13 cellular contexts compared by ENCODE assay signal in the genomic region with DNA sequence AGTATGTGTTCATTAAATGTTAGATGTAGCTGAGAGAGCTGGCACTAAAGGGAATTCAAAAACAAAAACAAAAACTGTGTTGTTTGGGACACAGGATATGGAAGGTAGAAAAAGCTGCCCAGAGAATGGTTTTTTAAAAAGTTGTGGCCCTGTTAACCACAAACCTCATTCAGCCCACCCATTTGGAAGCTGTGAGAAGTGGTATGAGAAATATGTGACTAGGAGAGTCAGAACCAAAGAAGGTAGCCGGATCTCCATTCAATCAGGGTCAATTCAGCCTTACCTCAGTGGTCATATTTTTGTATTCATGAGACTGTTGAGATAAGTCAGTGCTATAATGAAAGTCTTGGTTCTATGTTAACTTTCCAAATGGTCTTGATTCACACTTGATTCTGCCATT. TPM values are rescaled to one million over a fixed set of nuclear protein-coding genes. Genes with fewer than 3 reads are reported as not detected.
DNase-seq lines count a peak whose midpoint lies in the region; ATAC-seq, FAIRE-seq and TF ChIP-seq lines count a peak whose summit lies in the region.
"Had no signal": no experiment of that assay in that cellular context is flagged by ENCODE, and none has a peak within 500 bp of the region (broad histone marks: within the 10 kb centered on the region; RNA-seq: fewer than 3 reads in every experiment).

No MANE protein-coding gene starts in this region.

- CTCF ChIA-PET in activated CD4-positive, alpha-beta memory T cell treated with anti-CD3 and anti-CD28 coated beads for 36 hours (lab: Charles Lee), result interaction anchor here (0.9 to 1.4 kb wide), 6 partner anchors 9 to 59 kb away, joined by 3 to 6 read pairs (median 4); no protein-coding TSS in a partner anchor
- CTCF ChIA-PET in naive thymus-derived CD4-positive, alpha-beta T cell (lab: Charles Lee), result interaction anchor here (0.9 to 1.1 kb wide), 2 partner anchors 13 to 16 kb away, joined by 3 to 5 read pairs; no protein-coding TSS in a partner anchor

- peaks cover 18% of the 10 kb centered on the region for H3K36me3 Mint-ChIP-seq in activated CD4-positive, alpha-beta memory T cell treated with anti-CD3 and anti-CD28 coated beads for 36 hours
- peaks cover 6 to 32% (median 17%) of the 10 kb centered on the region in 5 donors for H3K36me3 Mint-ChIP-seq in naive thymus-derived CD4-positive, alpha-beta T cell

- no peaks in the 10 kb centered on the region for H3K79me2 ChIP-seq in DND-41 (ENCODE audit: insufficient read depth, low read length)

- H2AFZ ChIP-seq in DND-41 (ENCODE audit: low read depth, low read length), result no peak overlapping the region

- H3K4me3 ChIP-seq in DND-41 (ENCODE audit: low read depth in 1 of 2, low read length in 2 of 2), result no peak overlapping the region
- H3K4me3 ChIP-seq in naive thymus-derived CD4-positive, alpha-beta T cell (ENCODE audit: low read length), result peak overlapping the region; percentile 18
- no peak overlapping the region for H3K4me3 ChIP-seq in prostate gland
- H3K4me3 ChIP-seq: body of pancreas, lung had no signal

- TF ChIP-seq CTCF in DND-41 (IDR thresholded peaks at IDR 0.05; ENCODE audit: borderline replicate concordance, extremely low read depth, low read length, poor library complexity, severe bottlenecking), result no peak
- no peak for TF ChIP-seq CTCF in prostate gland (IDR thresholded peaks at IDR 0.05)

- FAIRE-seq in HTR-8/SVneo (lab: Jason Lieb, UNC), result no peak

- H3K36me3 ChIP-seq in DND-41 (ENCODE audit: insufficient read depth, low read length) (no peaks in the 10 kb centered on the region; the same call in 1 of the 2 replicates), prostate gland (no peaks in the 10 kb centered on the region)
- H3K36me3 ChIP-seq in naive thymus-derived CD4-positive, alpha-beta T cell (ENCODE audit: control insufficient read depth in 2 of 3, insufficient read depth in 3 of 3, low read length in 3 of 3), result no peaks in the 10 kb centered on the region

- peaks cover 64% of the 10 kb centered on the region for H3K4me1 ChIP-seq in DND-41 (ENCODE audit: insufficient read depth, low read length)
- H3K4me1 ChIP-seq in naive thymus-derived CD4-positive, alpha-beta T cell (ENCODE audit: control insufficient read depth in 2 of 2, insufficient read depth in 2 of 2, low read length in 2 of 2), result peaks cover 58 to 67% of the 10 kb centered on the region in 2 donors
- peaks cover 5% of the 10 kb centered on the region for H3K4me1 ChIP-seq in prostate gland (replicated peaks)

- no peak for TF ChIP-seq POLR2A in prostate gland (IDR thresholded peaks at IDR 0.05)

- ATAC-seq in DND-41 (ENCODE audit: insufficient read depth, low read depth) (no peak), HG02610 (IDR thresholded peaks at IDR 0.05; ENCODE audit: unreplicated experiment) (peak; percentile 67), GM21825 (IDR thresholded peaks at IDR 0.05; ENCODE audit: unreplicated experiment) (no peak)
- no peak for ATAC-seq in naive thymus-derived CD4-positive, alpha-beta T cell
- ATAC-seq: body of pancreas had no signal

- intact Hi-C loops in activated CD4-positive, alpha-beta memory T cell treated with anti-CD3 and anti-CD28 coated beads for 36 hours (cut with micrococcal nuclease), result loop anchor here (1.0 to 5.0 kb wide), 6 partner anchors 13 to 1237 kb away; partner anchors contain the start of genes COP1, MRPS14 and ZBTB37
- intact Hi-C loops in naive thymus-derived CD4-positive, alpha-beta T cell (cut with micrococcal nuclease), result loop anchor here (1.0 to 10.0 kb wide), 7 partner anchors 13 to 225 kb away; partner anchors contain the start of genes CACYBP (in 1 of the 2) and KIAA0040 (in 1 of the 2)
- intact Hi-C loops in prostate gland (cut with DNase I), result no loop called here

- DNase-seq in DND-41 (no peak), HTR-8/SVneo (ENCODE audit: insufficient read length, low spot score) (no peak), AML-193 (lab: John Stamatoyannopoulos, UW) (no peak), prostate gland (ENCODE audit: low spot score) (no peak)
- DNase-seq in activated CD4-positive, alpha-beta memory T cell treated with anti-CD3 and anti-CD28 coated beads for 36 hours, result peak; percentile 48
- DNase-seq in naive thymus-derived CD4-positive, alpha-beta T cell, result no peak
- DNase-seq: body of pancreas, C1 segment of cervical spinal cord, NCI-H1694 treated with DMSO at 0.1 percent for 48 hours, retina had no signal

- no peaks in the 10 kb centered on the region for H4K20me1 ChIP-seq in DND-41 (ENCODE audit: insufficient read depth, low read length)

- 97% methylated on average over 1 of the region's 1 CpG for WGBS in prostate gland

- H3K27me3 Mint-ChIP-seq in activated CD4-positive, alpha-beta memory T cell treated with anti-CD3 and anti-CD28 coated beads for 36 hours, result no peaks in the 10 kb centered on the region
- no peaks in the 10 kb centered on the region for H3K27me3 Mint-ChIP-seq in naive thymus-derived CD4-positive, alpha-beta T cell

- H3K9me3 ChIP-seq in DND-41 (ENCODE audit: insufficient read depth, low read length, severe bottlenecking), result no peaks in the 10 kb centered on the region
- H3K9me3 ChIP-seq in naive thymus-derived CD4-positive, alpha-beta T cell (ENCODE audit: control insufficient read depth in 2 of 3, low read length in 3 of 3), result no peaks in the 10 kb centered on the region
- no peaks in the 10 kb centered on the region for H3K9me3 ChIP-seq in prostate gland
- H3K9me3 ChIP-seq: body of pancreas had no signal

- H3K27me3 ChIP-seq in DND-41 (ENCODE audit: insufficient read depth, low read length, poor library complexity) (no peaks in the 10 kb centered on the region), prostate gland (replicated peaks; ENCODE audit: insufficient read depth) (no peaks in the 10 kb centered on the region)
- no peaks in the 10 kb centered on the region for H3K27me3 ChIP-seq in naive thymus-derived CD4-positive, alpha-beta T cell (ENCODE audit: control insufficient read depth in 2 of 2, insufficient read depth in 2 of 2, low read length in 2 of 2)
- H3K27me3 ChIP-seq: body of pancreas had no signal

- peak overlapping the region; percentile 54; the same call in 1 of the 2 replicates for H3K4me2 ChIP-seq in DND-41 (ENCODE audit: insufficient read depth, low read length)

- H3K4me1 Mint-ChIP-seq in activated CD4-positive, alpha-beta memory T cell treated with anti-CD3 and anti-CD28 coated beads for 36 hours (ENCODE audit: low read depth), result peaks cover 65% of the 10 kb centered on the region
- H3K4me1 Mint-ChIP-seq in naive thymus-derived CD4-positive, alpha-beta T cell, result peaks cover 39 to 85% (median 70%) of the 10 kb centered on the region in 7 donors

- H3K9ac ChIP-seq in DND-41 (ENCODE audit: low read depth, low read length), result no peak overlapping the region

- H3K9me3 Mint-ChIP-seq in activated CD4-positive, alpha-beta memory T cell treated with anti-CD3 and anti-CD28 coated beads for 36 hours, result no peaks in the 10 kb centered on the region
- peaks cover 0 to 2% (median 0%) of the 10 kb centered on the region in 11 donors for H3K9me3 Mint-ChIP-seq in naive thymus-derived CD4-positive, alpha-beta T cell

- POLR2A ChIA-PET in activated CD4-positive, alpha-beta memory T cell treated with anti-CD3 and anti-CD28 coated beads for 36 hours (lab: Charles Lee), result interaction anchor here (1.4 kb wide), 1 partner anchor 13 kb away, joined by 5 read pairs; no protein-coding TSS in a partner anchor
- POLR2A ChIA-PET in naive thymus-derived CD4-positive, alpha-beta T cell (lab: Charles Lee), result interaction anchor here (0.6 to 10.7 kb wide), 7 partner anchors 11 to 171 kb away, joined by 3 to 227 read pairs (median 5); partner anchors contain the start of genes CACYBP and MRPS14

- H3K27ac ChIP-seq in DND-41 (ENCODE audit: low read length) (peak overlapping the region; percentile 89), prostate gland (no peak overlapping the region)
- no peak overlapping the region for H3K27ac ChIP-seq in naive thymus-derived CD4-positive, alpha-beta T cell (ENCODE audit: low read depth, low read length)
- H3K27ac ChIP-seq: body of pancreas had no signal

- H3K4me3 Mint-ChIP-seq in activated CD4-positive, alpha-beta memory T cell treated with anti-CD3 and anti-CD28 coated beads for 36 hours, result no peak overlapping the region
- H3K4me3 Mint-ChIP-seq in naive thymus-derived CD4-positive, alpha-beta T cell, result peak overlapping the region in 8 of 10 donors; percentile 31 to 86 (median 72)

- peak overlapping the region; percentile 13 for H3K27ac Mint-ChIP-seq in activated CD4-positive, alpha-beta memory T cell treated with anti-CD3 and anti-CD28 coated beads for 36 hours
- peak overlapping the region; percentile 87 to 97 (median 92) for H3K27ac Mint-ChIP-seq in naive thymus-derived CD4-positive, alpha-beta T cell

RNA-seq across cellular contexts. Expression of gene CACYBP, which starts 29.8 kb away (rescaled TPM):
- 100 to 1,000 TPM; 399 to 409 TPM for total RNA-seq in activated CD4-positive, alpha-beta memory T cell treated with anti-CD3 and anti-CD28 coated beads for 36 hours
- 100 to 1,000 TPM in 2 of 5 experiments, 10 to 100 TPM in 3; 70.8 to 190 (median 96.2) TPM for total RNA-seq in naive thymus-derived CD4-positive, alpha-beta T cell
- 100 to 1,000 TPM; 164 to 192 TPM for polyA plus RNA-seq in naive thymus-derived CD4-positive, alpha-beta T cell
- 100 to 1,000 TPM; 151 to 199 TPM for total RNA-seq in prostate gland

RNA-seq across cellular contexts. Expression of gene MRPS14, which starts 53.2 kb away (rescaled TPM):
- total RNA-seq in activated CD4-positive, alpha-beta memory T cell treated with anti-CD3 and anti-CD28 coated beads for 36 hours, result 10 to 100 TPM; 44.7 to 47.6 TPM
- 10 to 100 TPM; 12.4 to 36.5 (median 31.5) TPM for total RNA-seq in naive thymus-derived CD4-positive, alpha-beta T cell
- 10 to 100 TPM; 53.6 to 67.6 TPM for polyA plus RNA-seq in naive thymus-derived CD4-positive, alpha-beta T cell
- total RNA-seq in prostate gland, result 10 to 100 TPM; 25.6 to 32.1 TPM
